ENCODE assay signal across 8 cellular contexts in genomic region chr2:120313695-120314615, GRCh38. TPM values are rescaled to one million over a fixed set of nuclear protein-coding genes. Genes with fewer than 3 reads are reported as not detected.
DNase-seq lines count a peak whose midpoint lies in the region; ATAC-seq and TF ChIP-seq lines count a peak whose summit lies in the region.

No MANE protein-coding gene starts in this region.

- H3K79me2 ChIP-seq in osteoblast (ENCODE audit: insufficient read depth, low read length) = no peaks in the 10 kb centered on the region

- H3K36me3 ChIP-seq in NT2/D1 (ENCODE audit: insufficient read depth, insufficient read length, low read length) (no peaks in the 10 kb centered on the region), osteoblast (ENCODE audit: insufficient read depth, low read length) (no peaks in the 10 kb centered on the region)

- H4K20me1 ChIP-seq in osteoblast (ENCODE audit: insufficient read depth, low read length) = no peaks in the 10 kb centered on the region

- H3K27me3 Mint-ChIP-seq in CD4-positive, alpha-beta T cell = no peaks in the 10 kb centered on the region

- no peaks in the 10 kb centered on the region for H3K27me3 ChIP-seq in CD4-positive, alpha-beta T cell (ENCODE audit: control insufficient read depth, insufficient read depth, low read length)
- peaks cover 41% of the 10 kb centered on the region for H3K27me3 ChIP-seq in NT2/D1 (ENCODE audit: insufficient read depth, insufficient read length)
- H3K27me3 ChIP-seq in osteoblast (ENCODE audit: insufficient read depth, low read length) = no peaks in the 10 kb centered on the region

- H3K9ac ChIP-seq in NT2/D1 (ENCODE audit: insufficient read length, low read depth) = peak overlapping the region; percentile 17

- H3K9me3 Mint-ChIP-seq in CD4-positive, alpha-beta T cell = no peaks in the 10 kb centered on the region

- peak overlapping the region; percentile 74 for H3K4me3 Mint-ChIP-seq in CD4-positive, alpha-beta T cell

- CTCF ChIA-PET in CD4-positive, alpha-beta T cell (lab: Charles Lee) = interaction anchor here (0.9 to 1.5 kb wide), 9 partner anchors 28 to 673 kb away, joined by 3 to 5 read pairs (median 3); partner anchors contain the start of genes RALB and TMEM185B

- no peaks in the 10 kb centered on the region for H3K9me3 ChIP-seq in CD4-positive, alpha-beta T cell (ENCODE audit: control insufficient read depth, low read length)
- H3K9me3 ChIP-seq in NT2/D1 (ENCODE audit: insufficient read depth, low read length) = no peaks in the 10 kb centered on the region
- no peaks in the 10 kb centered on the region for H3K9me3 ChIP-seq in osteoblast (ENCODE audit: low read depth, low read length)

- POLR2A ChIA-PET in CD4-positive, alpha-beta T cell (lab: Charles Lee) = interaction anchor here (0.7 to 2.6 kb wide), 10 partner anchors 56 to 611 kb away, joined by 3 to 12 read pairs (median 8); partner anchors contain the start of genes PTPN4, RALB and TMEM185B

- H3K27ac Mint-ChIP-seq in CD4-positive, alpha-beta T cell = peak overlapping the region; percentile 73

- no peak for DNase-seq in CD4-positive, alpha-beta T cell
- no peak for DNase-seq in NT2/D1 (ENCODE audit: low read depth, low spot score)
- no peak for DNase-seq in epithelial cell of proximal tubule (ENCODE audit: low read depth)
- DNase-seq in osteoblast (ENCODE audit: insufficient read length, low spot score, missing footprints) = peak; percentile 86
- no peak for DNase-seq in midbrain (lab: John Stamatoyannopoulos, UW)
- DNase-seq in NCI-H1105 treated with DMSO at 0.1 percent for 48 hours (lab: John Stamatoyannopoulos, UW) = no peak
- DNase-seq in T-helper 9 cell = no peak

- no peaks in the 10 kb centered on the region for H3K36me3 Mint-ChIP-seq in CD4-positive, alpha-beta T cell (ENCODE audit: low read depth)

- peaks cover 29% of the 10 kb centered on the region for H3K4me1 Mint-ChIP-seq in CD4-positive, alpha-beta T cell (ENCODE audit: low read depth)

- intact Hi-C loops in CD4-positive, alpha-beta T cell (cut with DNase I, micrococcal nuclease) = loop anchor here (1.0 to 10.0 kb wide), 10 partner anchors 85 to 673 kb away; partner anchors contain the start of gene PTPN4 (in 2 of the 2)

- peak overlapping the region; percentile 90 for H2AFZ ChIP-seq in osteoblast (ENCODE audit: low read length)

- TF ChIP-seq CTCF in CD4-positive, alpha-beta T cell (IDR thresholded peaks at IDR 0.05) = no peak
- TF ChIP-seq CTCF in epithelial cell of proximal tubule (conservative IDR thresholded peaks at IDR 0.05; ENCODE audit: low read depth, low read length) = no peak
- no peak for TF ChIP-seq CTCF in osteoblast (IDR thresholded peaks at IDR 0.05; ENCODE audit: extremely low read depth, low read depth, low read length)

- H3K4me1 ChIP-seq in NT2/D1 (ENCODE audit: insufficient read depth, insufficient read length) (peaks cover 9% of the 10 kb centered on the region), osteoblast (ENCODE audit: insufficient read depth, low read length) (peaks cover 8% of the 10 kb centered on the region)

- H3K4me3 ChIP-seq in NT2/D1 (ENCODE audit: insufficient read length, low read depth) = no peak overlapping the region
- peak overlapping the region; percentile 58 for H3K4me3 ChIP-seq in epithelial cell of proximal tubule (ENCODE audit: low read depth, low read length)
- H3K4me3 ChIP-seq in osteoblast (ENCODE audit: insufficient read depth, low read length) = peak overlapping the region; percentile 75

- H3K4me2 ChIP-seq in osteoblast (ENCODE audit: insufficient read depth, low read length) = peak overlapping the region; percentile 94

- no peak overlapping the region for H3K27ac ChIP-seq in CD4-positive, alpha-beta T cell (ENCODE audit: low read depth, low read length)
- no peak overlapping the region for H3K27ac ChIP-seq in osteoblast (ENCODE audit: low read depth, low read length)

- ATAC-seq in CD4-positive, alpha-beta T cell (ENCODE audit: poor library complexity) = no peak
- ATAC-seq in HG02973 (IDR thresholded peaks at IDR 0.05; ENCODE audit: unreplicated experiment) = no peak

RNA-seq across cellular contexts. Expression of gene INHBB, which starts 32.0 kb away (rescaled TPM):
- not detected for total RNA-seq in CD4-positive, alpha-beta T cell
- 0.23 and 0.87 TPM in 2 replicates for total RNA-seq in epithelial cell of proximal tubule
- under 0.01 and 0.29 TPM in 2 replicates for total RNA-seq in osteoblast
